Comparison of ENCODE assay signal across 8 cellular contexts in genomic region chr16:71426069-71426879, GRCh38. TPM values are rescaled to one million over a fixed set of nuclear protein-coding genes. Genes with fewer than 3 reads are reported as not detected.
A peak's percentile ranks its signal among the peaks of the same experiment; 100 is the strongest.
DNase-seq lines count a peak whose midpoint lies in the region; ATAC-seq and TF ChIP-seq lines count a peak whose summit lies in the region.

No MANE protein-coding gene starts in this region.

- no peak for TF ChIP-seq POLR2A in breast epithelium (IDR thresholded peaks at IDR 0.05)

- TF ChIP-seq CTCF in breast epithelium (IDR thresholded peaks at IDR 0.05) (no peak), MCF 10A (IDR thresholded peaks at IDR 0.05; ENCODE audit: unreplicated experiment) (no peak)

- H3K27me3 ChIP-seq in breast epithelium = peaks cover 0 to 44% of the 10 kb centered on the region in 2 donors

- peaks cover 0 to 8% of the 10 kb centered on the region in 2 donors for H3K9me3 ChIP-seq in breast epithelium

- ATAC-seq in HG03378 (IDR thresholded peaks at IDR 0.05; ENCODE audit: unreplicated experiment) = peak; percentile 75
- ATAC-seq in T-cell (replicated peaks in 1 of 4) = peak in 2 of 4 experiments; percentile 37 to 67

- H3K36me3 Mint-ChIP-seq in MCF 10A (ENCODE audit: insufficient read depth, unreplicated experiment) = peaks cover 9% of the 10 kb centered on the region
- H3K36me3 Mint-ChIP-seq in T-cell = no peaks in the 10 kb centered on the region
- H3K36me3 Mint-ChIP-seq in activated T-helper 2 cell treated with anti-CD3 and anti-CD28 coated beads, Interferon-gamma antibody, Interleukin-2, Interleukin-4, amounts not matched to agents 10 μg/mL and 5 μg/mL and 100 μg/mL, durations not matched to agents 14 hours and 24 hours and 36 hours (ENCODE audit: low read depth) = no peaks in the 10 kb centered on the region

- CTCF ChIA-PET in MCF 10A (lab: Yijun Ruan, JAX) = interaction anchor here (1.1 kb wide), 2 partner anchors 13 to 73 kb away, joined by 3 to 4 read pairs; no protein-coding TSS in a partner anchor
- CTCF ChIA-PET in T-cell (lab: Charles Lee) = interaction anchor here in 1 of 2 donors (0.6 kb wide), 1 partner anchor 12 kb away, joined by 3 read pairs; no protein-coding TSS in a partner anchor

- H3K27me3 Mint-ChIP-seq in MCF 10A (ENCODE audit: insufficient read depth, unreplicated experiment) = peaks cover 14% of the 10 kb centered on the region
- peaks cover 43 to 67% of the 10 kb centered on the region in 2 donors for H3K27me3 Mint-ChIP-seq in T-cell
- H3K27me3 Mint-ChIP-seq in activated T-helper 2 cell treated with anti-CD3 and anti-CD28 coated beads, Interferon-gamma antibody, Interleukin-2, Interleukin-4, amounts not matched to agents 10 μg/mL and 5 μg/mL and 100 μg/mL, durations not matched to agents 14 hours and 24 hours and 36 hours (ENCODE audit: low read depth) = peaks cover 34% of the 10 kb centered on the region

- no peak overlapping the region for H3K27ac ChIP-seq in breast epithelium

- intact Hi-C loops in breast epithelium (cut with DNase I; ENCODE audit: low total_unique reads) = no loop called here
- intact Hi-C loops in MCF 10A (cut with micrococcal nuclease) = no loop called here
- intact Hi-C loops in activated T-helper 2 cell treated with anti-CD3 and anti-CD28 coated beads, Interferon-gamma antibody, Interleukin-2, Interleukin-4, amounts not matched to agents 10 μg/mL and 5 μg/mL and 100 μg/mL, durations not matched to agents 14 hours and 24 hours and 36 hours (cut with micrococcal nuclease) = no loop called here

- no peaks in the 10 kb centered on the region for H3K36me3 ChIP-seq in breast epithelium

- peaks cover 3% of the 10 kb centered on the region for H3K9me3 Mint-ChIP-seq in MCF 10A (ENCODE audit: unreplicated experiment)
- no peaks in the 10 kb centered on the region for H3K9me3 Mint-ChIP-seq in T-cell
- no peaks in the 10 kb centered on the region for H3K9me3 Mint-ChIP-seq in activated T-helper 2 cell treated with anti-CD3 and anti-CD28 coated beads, Interferon-gamma antibody, Interleukin-2, Interleukin-4, amounts not matched to agents 10 μg/mL and 5 μg/mL and 100 μg/mL, durations not matched to agents 14 hours and 24 hours and 36 hours

- H3K4me1 ChIP-seq in breast epithelium = no peaks in the 10 kb centered on the region

- no peak for DNase-seq in breast epithelium (ENCODE audit: low spot score in 2 of 2)
- no peak for DNase-seq in MCF 10A (ENCODE audit: unreplicated experiment)
- peak in 19 of 34 experiments; percentile 7 to 74 (median 23) for DNase-seq in T-cell
- peak; percentile 62 for DNase-seq in fibroblast of peridontal ligament (ENCODE audit: extremely low read depth)
- DNase-seq in pons (ENCODE audit: low spot score) = peak; percentile 17
- no peak for DNase-seq in GOT3 (lab: John Stamatoyannopoulos, UW)
- no peak for DNase-seq in activated T-helper 2 cell treated with anti-CD3 and anti-CD28 coated beads, Interferon-gamma antibody, Interleukin-2, Interleukin-4, amounts not matched to agents 10 μg/mL and 5 μg/mL and 100 μg/mL, durations not matched to agents 14 hours and 24 hours and 36 hours (ENCODE audit: low spot score)

- H3K4me1 Mint-ChIP-seq in MCF 10A (ENCODE audit: insufficient read depth, unreplicated experiment) = no peaks in the 10 kb centered on the region
- H3K4me1 Mint-ChIP-seq in T-cell = peaks cover 0 to 7% (median 5%) of the 10 kb centered on the region in 3 donors
- H3K4me1 Mint-ChIP-seq in activated T-helper 2 cell treated with anti-CD3 and anti-CD28 coated beads, Interferon-gamma antibody, Interleukin-2, Interleukin-4, amounts not matched to agents 10 μg/mL and 5 μg/mL and 100 μg/mL, durations not matched to agents 14 hours and 24 hours and 36 hours (ENCODE audit: low read depth) = peaks cover 3% of the 10 kb centered on the region

- peak overlapping the region in 2 of 3 donors; percentile 21 to 53 for H3K4me3 ChIP-seq in breast epithelium

- H3K27ac Mint-ChIP-seq in MCF 10A (ENCODE audit: low read depth, unreplicated experiment) = no peak overlapping the region
- no peak overlapping the region for H3K27ac Mint-ChIP-seq in T-cell
- H3K27ac Mint-ChIP-seq in activated T-helper 2 cell treated with anti-CD3 and anti-CD28 coated beads, Interferon-gamma antibody, Interleukin-2, Interleukin-4, amounts not matched to agents 10 μg/mL and 5 μg/mL and 100 μg/mL, durations not matched to agents 14 hours and 24 hours and 36 hours = no peak overlapping the region

- H3K4me3 Mint-ChIP-seq in MCF 10A (ENCODE audit: unreplicated experiment) = no peak overlapping the region
- peak overlapping the region in 2 of 3 donors; percentile 34 to 35 for H3K4me3 Mint-ChIP-seq in T-cell
- no peak overlapping the region for H3K4me3 Mint-ChIP-seq in activated T-helper 2 cell treated with anti-CD3 and anti-CD28 coated beads, Interferon-gamma antibody, Interleukin-2, Interleukin-4, amounts not matched to agents 10 μg/mL and 5 μg/mL and 100 μg/mL, durations not matched to agents 14 hours and 24 hours and 36 hours (ENCODE audit: low read depth)

- POLR2A ChIA-PET in MCF 10A (lab: Yijun Ruan, JAX) = no interaction called here
- POLR2A ChIA-PET in T-cell (lab: Charles Lee) = no interaction called here

- BruUV-seq in MCF 10A (replicated peaks; lab: Mats Ljungman, UMichigan) = no TSS peak

RNA-seq across cellular contexts. Expression of gene TLE7, which starts 15.6 kb away (rescaled TPM):
- total RNA-seq in breast epithelium = not detected
- not detected in 2 replicates for total RNA-seq in MCF 10A (2022)
- not detected for total RNA-seq in T-cell
- total RNA-seq in activated T-helper 2 cell treated with anti-CD3 and anti-CD28 coated beads, Interferon-gamma antibody, Interleukin-2, Interleukin-4, amounts not matched to agents 10 μg/mL and 5 μg/mL and 100 μg/mL, durations not matched to agents 14 hours and 24 hours and 36 hours = not detected in 2 replicates

RNA-seq across cellular contexts. Expression of gene ZNF23, which starts 35.8 kb away (rescaled TPM):
- 10 to 100 TPM in 2 of 3 donors, 1 to 10 TPM in 1; 9.8 to 16.8 (median 11.8) TPM for total RNA-seq in breast epithelium
- total RNA-seq in MCF 10A (2022) = 12.6 and 13.7 TPM in 2 replicates
- 10 to 100 TPM in 4 of 5 donors, 1 to 10 TPM in 1; 8.2 to 14.6 (median 10.9) TPM for total RNA-seq in T-cell
- total RNA-seq in activated T-helper 2 cell treated with anti-CD3 and anti-CD28 coated beads, Interferon-gamma antibody, Interleukin-2, Interleukin-4, amounts not matched to agents 10 μg/mL and 5 μg/mL and 100 μg/mL, durations not matched to agents 14 hours and 24 hours and 36 hours = 4.9 and 6.0 TPM in 2 replicates

Comparison
In these comparisons a context has a peak if more than half of its experiments do, and no peak if none do; other contexts are left out.
1. DNase-seq: peak in T-cell (19 of 34), fibroblast of peridontal ligament (single experiment) and pons (single experiment); none in breast epithelium (0 of 2), MCF 10A (single experiment), GOT3 (single experiment) and activated T-helper 2 cell treated with anti-CD3 and anti-CD28 coated beads, Interferon-gamma antibody, Interleukin-2, Interleukin-4, amounts not matched to agents 10 μg/mL and 5 μg/mL and 100 μg/mL, durations not matched to agents 14 hours and 24 hours and 36 hours (single experiment).
2. H3K4me3 Mint-ChIP-seq: peak in T-cell (2 of 3); none in MCF 10A (single experiment) and activated T-helper 2 cell treated with anti-CD3 and anti-CD28 coated beads, Interferon-gamma antibody, Interleukin-2, Interleukin-4, amounts not matched to agents 10 μg/mL and 5 μg/mL and 100 μg/mL, durations not matched to agents 14 hours and 24 hours and 36 hours (single experiment).